In genomic region chr11:3340025-3340424, GRCh38 we compare ENCODE assay signal across 1 cellular context.
TF ChIP-seq lines count a peak whose summit lies in the region.

No MANE protein-coding gene starts in this region.

TF ChIP-seq in K562, 482 proteins besides CTCF, POLR2A, EP300 and RAD21 (continued from another document and continues in another):
- TF ChIP-seq E2F1 (CRISPR knock-in tag; IDR thresholded peaks at IDR 0.05): no peak
- TF ChIP-seq ZBTB17 (CRISPR knock-in tag; IDR thresholded peaks at IDR 0.05): no peak
- TF ChIP-seq SOX6 (IDR thresholded peaks at IDR 0.05): peak; percentile 70; the same call in 1 of the 2 replicates
- TF ChIP-seq C11orf30 (IDR thresholded peaks at IDR 0.05; ENCODE audit: low read depth): no peak
- no peak for TF ChIP-seq GATAD2B (IDR thresholded peaks at IDR 0.05; ENCODE audit: borderline replicate concordance)
- no peak for TF ChIP-seq CHD1 (IDR thresholded peaks at IDR 0.05; ENCODE audit: low read length)
- TF ChIP-seq HOXB6 (CRISPR knock-in tag; IDR thresholded peaks at IDR 0.05; ENCODE audit: borderline replicate concordance): no peak
- TF ChIP-seq BRCA1 (IDR thresholded peaks at IDR 0.05): no peak
- TF ChIP-seq BRCA1 (CRISPR knock-in tag; IDR thresholded peaks at IDR 0.05): no peak
- no peak for TF ChIP-seq NFYB (IDR thresholded peaks at IDR 0.05; ENCODE audit: extremely low read depth, insufficient read length)
- peak; percentile 18; the same call in 1 of the 2 replicates for TF ChIP-seq CXXC5 (CRISPR knock-in tag; IDR thresholded peaks at IDR 0.05)
- no peak for TF ChIP-seq NELFE (IDR thresholded peaks at IDR 0.05; ENCODE audit: insufficient read depth, insufficient read length)
- no peak for TF ChIP-seq HBP1 (CRISPR knock-in tag; IDR thresholded peaks at IDR 0.05)
- TF ChIP-seq TEAD4 (IDR thresholded peaks at IDR 0.05; ENCODE audit: low read length): peak; percentile 79
- TF ChIP-seq TEAD4 (CRISPR knock-in tag; IDR thresholded peaks at IDR 0.05; ENCODE audit: borderline replicate concordance): no peak
- TF ChIP-seq ZBTB40 (IDR thresholded peaks at IDR 0.05): no peak
- TF ChIP-seq ZBTB40 (CRISPR knock-in tag; IDR thresholded peaks at IDR 0.05): no peak
- TF ChIP-seq HMG20A (CRISPR knock-in tag; conservative IDR thresholded peaks at IDR 0.05): no peak
- TF ChIP-seq ETV1 (tag; conservative IDR thresholded peaks at IDR 0.05; ENCODE audit: low read depth): no peak
- peak; percentile 66 for TF ChIP-seq HDAC2 (IDR thresholded peaks at IDR 0.05)
- TF ChIP-seq LARP7 (IDR thresholded peaks at IDR 0.05): no peak
- no peak for TF ChIP-seq TCFL5 (CRISPR knock-in tag; conservative IDR thresholded peaks at IDR 0.05)
- TF ChIP-seq RBM17 (IDR thresholded peaks at IDR 0.05; ENCODE audit: borderline replicate concordance, low read depth, low read length): no peak
- no peak for TF ChIP-seq NFE2 (IDR thresholded peaks at IDR 0.05; ENCODE audit: low read depth)
- TF ChIP-seq STAG1 (CRISPR knock-in tag; IDR thresholded peaks at IDR 0.05; ENCODE audit: borderline replicate concordance): no peak
- no peak for TF ChIP-seq DNMT1 (IDR thresholded peaks at IDR 0.05)
- no peak for TF ChIP-seq SP1 (CRISPR knock-in tag; IDR thresholded peaks at IDR 0.05)
- TF ChIP-seq KLF16 (IDR thresholded peaks at IDR 0.05): no peak
- TF ChIP-seq MEIS2 (IDR thresholded peaks at IDR 0.05; ENCODE audit: partially characterized antibody): peak; percentile 45
- no peak for TF ChIP-seq ZNF121 (CRISPR knock-in tag; conservative IDR thresholded peaks at IDR 0.05)
- TF ChIP-seq RNF2 (IDR thresholded peaks at IDR 0.05): no peak
- TF ChIP-seq ZNF175 (CRISPR knock-in tag; IDR thresholded peaks at IDR 0.05; ENCODE audit: low read depth): no peak
- no peak for TF ChIP-seq PRMT5 (CRISPR knock-in tag; IDR thresholded peaks at IDR 0.05)
- no peak for TF ChIP-seq SRSF1 (IDR thresholded peaks at IDR 0.05; ENCODE audit: low read depth, low read length)
- no peak for TF ChIP-seq CHD7 (IDR thresholded peaks at IDR 0.05; ENCODE audit: low read depth, low read length)
- no peak for TF ChIP-seq MIER1 (IDR thresholded peaks at IDR 0.05; ENCODE audit: low read depth)
- TF ChIP-seq MEF2D (tag; conservative IDR thresholded peaks at IDR 0.05; ENCODE audit: low read depth): peak; percentile 48; the same call in 1 of the 2 replicates
- TF ChIP-seq HCFC1 (IDR thresholded peaks at IDR 0.05; ENCODE audit: low read depth, low read length): no peak
